Comparison of ENCODE assay signal across 11 cellular contexts in the genomic region with DNA sequence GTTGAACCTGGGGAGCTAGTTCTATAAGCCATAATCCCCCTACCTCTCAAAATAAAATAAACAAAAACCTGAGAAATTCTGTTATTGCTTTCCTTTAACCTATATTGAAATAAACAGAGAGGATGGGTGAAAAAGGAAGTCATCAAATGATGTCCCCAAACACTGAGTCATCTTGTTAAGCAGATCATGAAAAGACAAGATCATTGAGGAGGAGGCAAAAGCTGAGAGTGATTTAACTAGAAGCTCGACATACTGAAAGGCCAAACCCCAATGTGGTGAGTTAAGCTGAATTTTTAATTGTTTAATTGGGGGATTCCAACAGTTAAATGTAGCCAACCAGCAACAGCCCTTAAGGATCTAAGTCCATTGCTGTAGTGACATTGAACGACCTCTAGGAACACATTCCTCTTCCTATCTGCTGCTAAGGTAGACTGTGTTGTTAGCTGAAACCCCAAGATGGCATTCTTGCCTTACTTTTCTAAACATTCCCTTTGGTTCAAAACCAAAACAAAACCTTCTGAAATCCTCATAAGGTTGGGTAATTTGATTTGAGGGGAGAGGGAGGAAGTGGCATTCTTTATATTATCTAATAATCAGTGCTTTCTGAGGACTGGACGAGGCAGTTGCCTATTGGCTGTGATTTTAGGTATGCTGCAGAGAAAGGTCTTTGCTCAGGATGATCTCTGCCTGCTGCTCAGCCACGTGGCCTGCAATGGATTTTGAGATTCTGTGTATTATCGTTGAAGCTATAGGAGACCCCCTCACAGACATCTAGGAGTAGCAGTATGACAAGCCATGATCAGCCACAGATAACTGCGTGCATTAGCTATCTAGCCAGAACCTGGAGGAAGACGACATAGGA.
DNase-seq lines count a peak whose midpoint lies in the region; ATAC-seq and TF ChIP-seq lines count a peak whose summit lies in the region.
"Had no signal": no experiment of that assay in that cellular context is flagged by ENCODE, and none has a peak within 500 bp of the region (broad histone marks: within the 10 kb centered on the region; RNA-seq: fewer than 3 reads in every experiment).

No MANE protein-coding gene starts in this region.

- H3K9me3 Mint-ChIP-seq in nephron progenitor cell: no peaks in the 10 kb centered on the region
- no peaks in the 10 kb centered on the region for H3K9me3 Mint-ChIP-seq in activated naive CD4-positive, alpha-beta T cell treated with anti-CD3 and anti-CD28 coated beads for 36 hours
- H3K9me3 Mint-ChIP-seq: T-helper 2 cell treated with Interferon-gamma antibody and Interleukin-4, amounts not matched to agents 5 μg/mL and 100 μg/mL, for 36 hours had no signal

- no peaks in the 10 kb centered on the region for H3K27me3 ChIP-seq in brain microvascular endothelial cell (replicated peaks)

- H3K27me3 Mint-ChIP-seq in nephron progenitor cell (ENCODE audit: low read depth, poor library complexity): peaks cover 6% of the 10 kb centered on the region
- H3K27me3 Mint-ChIP-seq in activated naive CD4-positive, alpha-beta T cell treated with anti-CD3 and anti-CD28 coated beads for 36 hours (ENCODE audit: low read depth): no peaks in the 10 kb centered on the region

- in situ Hi-C loops in brain microvascular endothelial cell (cut with HindIII; ENCODE audit: low pct_ligation_motif_present, low sequenced_read_pairs): no loop called here

- H3K4me3 Mint-ChIP-seq in nephron progenitor cell: no peak overlapping the region
- no peak overlapping the region for H3K4me3 Mint-ChIP-seq in activated naive CD4-positive, alpha-beta T cell treated with anti-CD3 and anti-CD28 coated beads for 36 hours
- H3K4me3 Mint-ChIP-seq: T-helper 2 cell treated with Interferon-gamma antibody and Interleukin-4, amounts not matched to agents 5 μg/mL and 100 μg/mL, for 36 hours had no signal

- H3K36me3 ChIP-seq in brain microvascular endothelial cell (replicated peaks): no peaks in the 10 kb centered on the region

- intact Hi-C loops in activated naive CD4-positive, alpha-beta T cell treated with anti-CD3 and anti-CD28 coated beads for 36 hours (cut with micrococcal nuclease): loop anchor here (1.0 to 10.0 kb wide), 3 partner anchors 165 to 429 kb away; no protein-coding TSS in a partner anchor

- TF ChIP-seq CTCF in NB4 (IDR thresholded peaks at IDR 0.05; ENCODE audit: low read depth, low read length) (peak; percentile 2), brain microvascular endothelial cell (IDR thresholded peaks at IDR 0.05; ENCODE audit: low read depth, low read length, missing control alignments) (peak; percentile 32), nephron progenitor cell (IDR thresholded peaks at IDR 0.05) (peak; percentile 44)

- no peak overlapping the region for H3K4me3 ChIP-seq in NB4 (ENCODE audit: low read depth, low read length)
- no peak overlapping the region for H3K4me3 ChIP-seq in brain microvascular endothelial cell (ENCODE audit: low read depth, low read length)

- H3K27ac ChIP-seq in brain microvascular endothelial cell: no peak overlapping the region

- CTCF ChIA-PET in activated naive CD4-positive, alpha-beta T cell treated with anti-CD3 and anti-CD28 coated beads for 36 hours (lab: Charles Lee): interaction anchor here (0.7 to 2.4 kb wide), 12 partner anchors 10 to 575 kb away, joined by 3 to 8 read pairs (median 3); no protein-coding TSS in a partner anchor

- peaks cover 4% of the 10 kb centered on the region for H3K4me1 Mint-ChIP-seq in nephron progenitor cell
- H3K4me1 Mint-ChIP-seq in activated naive CD4-positive, alpha-beta T cell treated with anti-CD3 and anti-CD28 coated beads for 36 hours (ENCODE audit: low read depth): peaks cover 12% of the 10 kb centered on the region

- peak; percentile 32 for DNase-seq in NCI-H1105 treated with DMSO at 0.1 percent for 48 hours (lab: John Stamatoyannopoulos, UW)
- no peak for DNase-seq in NCI-H1105 (lab: John Stamatoyannopoulos, UW)
- DNase-seq in NB4 (ENCODE audit: low read depth): peak; percentile 17
- DNase-seq in brain microvascular endothelial cell: no peak
- DNase-seq in nephron progenitor cell: no peak
- DNase-seq in amniotic stem cell (lab: John Stamatoyannopoulos, UW): no peak
- DNase-seq in activated naive CD4-positive, alpha-beta T cell treated with anti-CD3 and anti-CD28 coated beads for 36 hours: no peak
- DNase-seq: ACHN, erythroblast had no signal

- H3K27ac Mint-ChIP-seq in nephron progenitor cell: no peak overlapping the region
- no peak overlapping the region for H3K27ac Mint-ChIP-seq in activated naive CD4-positive, alpha-beta T cell treated with anti-CD3 and anti-CD28 coated beads for 36 hours
- H3K27ac Mint-ChIP-seq: T-helper 2 cell treated with Interferon-gamma antibody and Interleukin-4, amounts not matched to agents 5 μg/mL and 100 μg/mL, for 36 hours had no signal

- no peak for TF ChIP-seq POLR2A in NB4 (IDR thresholded peaks at IDR 0.05; ENCODE audit: extremely low read depth, insufficient read length)

- no peaks in the 10 kb centered on the region for H3K36me3 Mint-ChIP-seq in nephron progenitor cell (ENCODE audit: low read depth)
- H3K36me3 Mint-ChIP-seq in activated naive CD4-positive, alpha-beta T cell treated with anti-CD3 and anti-CD28 coated beads for 36 hours (ENCODE audit: low read depth): no peaks in the 10 kb centered on the region

- no peak for ATAC-seq in GM21390 (IDR thresholded peaks at IDR 0.05; ENCODE audit: unreplicated experiment)

Comparison
In these comparisons a context has a peak if more than half of its experiments do, and no peak if none do; other contexts are left out.
1. DNase-seq: peak in NCI-H1105 treated with DMSO at 0.1 percent for 48 hours (single experiment) and NB4 (single experiment); none in NCI-H1105 (single experiment), brain microvascular endothelial cell (single experiment), nephron progenitor cell (single experiment), amniotic stem cell (single experiment) and activated naive CD4-positive, alpha-beta T cell treated with anti-CD3 and anti-CD28 coated beads for 36 hours (single experiment).
2. Peak in every context shown above with its lines, with median percentiles within 50 percentile points of each other: CTCF ChIP-seq.